10 cellular contexts compared by ENCODE assay signal in the genomic region with DNA sequence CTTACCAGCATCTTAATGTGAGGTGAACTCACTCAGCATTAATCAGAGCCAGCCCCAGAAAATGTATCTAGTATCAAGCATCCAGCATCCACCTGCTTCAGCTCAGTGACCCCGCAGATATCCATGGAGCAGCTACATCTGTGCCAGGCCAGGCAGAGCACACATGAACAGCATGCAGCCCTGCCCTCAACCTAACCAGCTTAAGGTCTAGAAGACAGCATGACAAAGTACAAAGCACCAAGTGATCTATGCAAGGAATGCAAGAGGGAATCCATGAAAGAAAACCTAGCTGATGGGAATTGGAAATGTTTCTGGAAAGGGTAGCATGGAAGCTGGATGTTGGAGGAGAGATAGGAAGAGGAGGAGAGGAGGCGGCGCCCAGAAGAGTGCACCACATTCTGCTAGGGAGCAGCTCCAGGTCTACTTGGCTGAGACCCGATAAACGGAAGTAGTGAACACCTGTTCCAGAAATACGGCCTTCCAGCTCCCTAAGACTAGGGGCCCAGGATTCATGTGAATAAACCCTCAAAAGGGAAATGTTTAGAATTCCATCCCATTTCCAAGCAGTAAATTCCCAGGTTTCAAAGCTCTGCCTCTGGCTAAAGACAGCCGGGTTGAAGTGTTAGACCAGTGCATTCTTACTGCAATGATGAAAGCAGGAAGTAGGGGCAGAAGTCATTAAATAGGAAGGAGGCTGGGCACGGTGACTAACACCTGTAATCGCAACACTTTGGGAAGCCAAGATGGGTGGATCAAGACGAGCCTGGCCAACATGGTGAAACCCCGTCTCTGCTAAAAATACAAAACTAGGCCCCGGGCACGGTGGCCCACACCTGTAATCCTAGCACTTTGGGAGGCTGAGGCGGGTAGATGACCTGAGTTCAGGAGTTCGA. TPM values are rescaled to one million over a fixed set of nuclear protein-coding genes. Genes with fewer than 3 reads are reported as not detected.
DNase-seq lines count a peak whose midpoint lies in the region; ATAC-seq, FAIRE-seq and TF ChIP-seq lines count a peak whose summit lies in the region.
"Had no signal": no experiment of that assay in that cellular context is flagged by ENCODE, and none has a peak within 500 bp of the region (broad histone marks: within the 10 kb centered on the region; RNA-seq: fewer than 3 reads in every experiment).

No MANE protein-coding gene starts in this region.

- peak overlapping the region in 1 of 2 experiments; percentile 18 for H3K23ac ChIP-seq in mesenchymal stem cell (ENCODE audit: low read length in 2 of 2)

- H3K4me3 Mint-ChIP-seq in MCF 10A (ENCODE audit: unreplicated experiment), result no peak overlapping the region
- no peak overlapping the region for H3K4me3 Mint-ChIP-seq in activated CD4-positive, alpha-beta memory T cell treated with anti-CD3 and anti-CD28 coated beads for 36 hours

- no peaks in the 10 kb centered on the region for H3K9me3 ChIP-seq in mesenchymal stem cell (ENCODE audit: control insufficient read depth, low read length)

- no peak overlapping the region for H2BK15ac ChIP-seq in mesenchymal stem cell (ENCODE audit: low read depth, poor library complexity, severe bottlenecking)

- peak overlapping the region; percentile 5 to 74 for H3K18ac ChIP-seq in mesenchymal stem cell (ENCODE audit: low read depth in 1 of 2, low read length in 2 of 2)

- H3K27me3 Mint-ChIP-seq in MCF 10A (ENCODE audit: insufficient read depth, unreplicated experiment), result no peaks in the 10 kb centered on the region
- no peaks in the 10 kb centered on the region for H3K27me3 Mint-ChIP-seq in activated CD4-positive, alpha-beta memory T cell treated with anti-CD3 and anti-CD28 coated beads for 36 hours

- intact Hi-C loops in MCF 10A (cut with micrococcal nuclease), result no loop called here
- intact Hi-C loops in activated CD4-positive, alpha-beta memory T cell treated with anti-CD3 and anti-CD28 coated beads for 36 hours (cut with micrococcal nuclease), result no loop called here

- DNase-seq in BJ (ENCODE audit: low read depth) (peak; percentile 60), HTR-8/SVneo (ENCODE audit: insufficient read length, low spot score) (peak; percentile 66), MCF 10A (ENCODE audit: unreplicated experiment) (peak; percentile 86), mesenchymal stem cell (peak; percentile 90), GM13977 (ENCODE audit: low spot score) (no peak), GM19239 (ENCODE audit: insufficient read length, low spot score) (no peak)
- no peak for DNase-seq in activated CD4-positive, alpha-beta memory T cell treated with anti-CD3 and anti-CD28 coated beads for 36 hours

- BruUV-seq in MCF 10A (replicated peaks; lab: Mats Ljungman, UMichigan), result no TSS peak

- 50% methylated on average over 15 of the region's 15 CpGs for WGBS in mesenchymal stem cell

- no peak for ATAC-seq in HG03135 (IDR thresholded peaks at IDR 0.05; ENCODE audit: unreplicated experiment)

- no peak overlapping the region for H3K4me2 ChIP-seq in mesenchymal stem cell (ENCODE audit: low read length, poor library complexity, severe bottlenecking)

- H3K36me3 ChIP-seq in BJ (ENCODE audit: control insufficient read depth, insufficient read depth, low read length) (peaks cover 22% of the 10 kb centered on the region), mesenchymal stem cell (ENCODE audit: control insufficient read depth in 1 of 2, insufficient read depth in 2 of 2, low read depth in 1 of 2, low read length in 2 of 2) (peaks cover 25 to 42% of the 10 kb centered on the region in 2 experiments)

- peak overlapping the region in 1 of 2 experiments; percentile 11 for H3K14ac ChIP-seq in mesenchymal stem cell (ENCODE audit: low read length in 2 of 2)

- in situ Hi-C loops in GM13977 (cut with MboI; ENCODE audit: low pct_unique_long_range_greater_than_20kb, low sequenced_read_pairs, unreplicated experiment), result no loop called here

- H3K79me1 ChIP-seq in mesenchymal stem cell (replicated peaks; ENCODE audit: low read length, poor library complexity, severe bottlenecking), result peaks cover 11% of the 10 kb centered on the region

- peak overlapping the region in 1 of 2 experiments; percentile 48 for H2BK12ac ChIP-seq in mesenchymal stem cell (ENCODE audit: low read length in 2 of 2)

- peaks cover 8% of the 10 kb centered on the region for H3K4me1 Mint-ChIP-seq in MCF 10A (ENCODE audit: insufficient read depth, unreplicated experiment)
- H3K4me1 Mint-ChIP-seq in activated CD4-positive, alpha-beta memory T cell treated with anti-CD3 and anti-CD28 coated beads for 36 hours (ENCODE audit: low read depth), result no peaks in the 10 kb centered on the region

- H3K27ac Mint-ChIP-seq in MCF 10A (ENCODE audit: low read depth, unreplicated experiment), result peak overlapping the region; percentile 69
- H3K27ac Mint-ChIP-seq in activated CD4-positive, alpha-beta memory T cell treated with anti-CD3 and anti-CD28 coated beads for 36 hours, result no peak overlapping the region

- H3K27me3 ChIP-seq in BJ (ENCODE audit: control insufficient read depth, insufficient read depth, low read length) (no peaks in the 10 kb centered on the region), mesenchymal stem cell (ENCODE audit: control insufficient read depth in 1 of 2, insufficient read depth in 1 of 2, low read length in 2 of 2) (no peaks in the 10 kb centered on the region)

- H3K9ac ChIP-seq in mesenchymal stem cell (ENCODE audit: low read length), result no peak overlapping the region

- H3K27ac ChIP-seq in mesenchymal stem cell (ENCODE audit: low read length, poor library complexity, severe bottlenecking), result peak overlapping the region; percentile 48
- H3K27ac ChIP-seq: SK-N-MC had no signal

- CTCF ChIA-PET in BJ (lab: Yijun Ruan, JAX), result interaction anchor here (0.6 to 1.4 kb wide), 2 partner anchors 25 to 345 kb away, joined by 3 to 5 read pairs; no protein-coding TSS in a partner anchor
- CTCF ChIA-PET in MCF 10A (lab: Yijun Ruan, JAX), result interaction anchor here (0.6 kb wide), 3 partner anchors 18 to 765 kb away, joined by 3 to 6 read pairs (median 3); a partner anchor contains a TSS
- CTCF ChIA-PET in activated CD4-positive, alpha-beta memory T cell treated with anti-CD3 and anti-CD28 coated beads for 36 hours (lab: Charles Lee), result interaction anchor here (1.2 kb wide), 1 partner anchor 56 kb away, joined by 6 read pairs; no protein-coding TSS in a partner anchor

- H3K9me3 Mint-ChIP-seq in MCF 10A (ENCODE audit: unreplicated experiment), result no peaks in the 10 kb centered on the region
- H3K9me3 Mint-ChIP-seq in activated CD4-positive, alpha-beta memory T cell treated with anti-CD3 and anti-CD28 coated beads for 36 hours, result no peaks in the 10 kb centered on the region

- H2AK5ac ChIP-seq in mesenchymal stem cell (ENCODE audit: low read length, severe bottlenecking), result no peak overlapping the region

- FAIRE-seq in HTR-8/SVneo (lab: Jason Lieb, UNC) (peak; percentile 44), GM19239 (lab: Jason Lieb, UNC) (no peak)
- FAIRE-seq: colon had no signal

- peaks cover 20% of the 10 kb centered on the region for H3K4me1 ChIP-seq in mesenchymal stem cell (ENCODE audit: control insufficient read depth, insufficient read depth, low read depth, low read length)

- H3K36me3 Mint-ChIP-seq in MCF 10A (ENCODE audit: insufficient read depth, unreplicated experiment), result peaks cover 56% of the 10 kb centered on the region
- peaks cover 22% of the 10 kb centered on the region for H3K36me3 Mint-ChIP-seq in activated CD4-positive, alpha-beta memory T cell treated with anti-CD3 and anti-CD28 coated beads for 36 hours

- H3K4me3 ChIP-seq in BJ (ENCODE audit: low read depth, low read length) (no peak overlapping the region), mesenchymal stem cell (ENCODE audit: insufficient read depth in 1 of 2, low read depth in 1 of 2, low read length in 2 of 2) (no peak overlapping the region)
- H3K4me3 ChIP-seq: SK-N-MC had no signal

- no peak overlapping the region for H3K4ac ChIP-seq in mesenchymal stem cell (ENCODE audit: low read depth in 1 of 2, low read length in 2 of 2)

- H4K8ac ChIP-seq in mesenchymal stem cell (ENCODE audit: low read length), result no peak overlapping the region

- TF ChIP-seq CTCF in BJ (IDR thresholded peaks at IDR 0.05; ENCODE audit: insufficient read depth, low read depth, low read length), result no peak
- no peak for TF ChIP-seq CTCF in MCF 10A (IDR thresholded peaks at IDR 0.05; ENCODE audit: unreplicated experiment)
- TF ChIP-seq CTCF in GM13977 (IDR thresholded peaks at IDR 0.05; ENCODE audit: extremely low read depth, insufficient read depth, missing control alignments), result no peak

- no peak overlapping the region for H2BK120ac ChIP-seq in mesenchymal stem cell (ENCODE audit: low read depth, low read length)

- POLR2A ChIA-PET in BJ (lab: Charles Lee), result interaction anchor here (0.5 to 0.7 kb wide), 2 partner anchors 64 to 85 kb away, joined by 3 read pairs; no protein-coding TSS in a partner anchor
- POLR2A ChIA-PET in MCF 10A (lab: Yijun Ruan, JAX), result interaction anchor here (0.5 to 1.4 kb wide), 6 partner anchors 13 to 427 kb away, joined by 3 to 4 read pairs (median 3); no protein-coding TSS in a partner anchor
- POLR2A ChIA-PET in activated CD4-positive, alpha-beta memory T cell treated with anti-CD3 and anti-CD28 coated beads for 36 hours (lab: Charles Lee), result no interaction called here

- H2AFZ ChIP-seq in mesenchymal stem cell (ENCODE audit: low read depth, low read length), result no peak overlapping the region

- H2BK5ac ChIP-seq in mesenchymal stem cell (ENCODE audit: low read depth, low read length, poor library complexity, severe bottlenecking), result no peak overlapping the region

- no peak overlapping the region for H4K91ac ChIP-seq in mesenchymal stem cell (ENCODE audit: low read length)

RNA-seq across cellular contexts. Expression of a gene that starts 23.5 kb away (rescaled TPM):
- 17.8 and 26.5 TPM in 2 replicates for polyA plus RNA-seq in BJ (2011; rRNA removed)
- polyA minus RNA-seq in BJ (2011; rRNA and poly(A)+ RNA removed), result 17.1 and 24.8 TPM in 2 replicates
- total RNA-seq in MCF 10A (2022), result 28.7 and 30.0 TPM in 2 replicates
- polyA plus RNA-seq in mesenchymal stem cell (2013, experiment 1 of 2), result 9.9 TPM
- polyA plus RNA-seq in mesenchymal stem cell (2013, experiment 2 of 2), result 9.7 TPM
- total RNA-seq in activated CD4-positive, alpha-beta memory T cell treated with anti-CD3 and anti-CD28 coated beads for 36 hours, result 10 to 100 TPM; 27.3 to 31.0 TPM

RNA-seq across cellular contexts. Expression of a gene that starts 59.1 kb away (rescaled TPM):
- 0.51 and 0.70 TPM in 2 replicates for polyA plus RNA-seq in BJ (2011; rRNA removed)
- 0.09 TPM in 1 of 2 replicates, not detected in the other for polyA minus RNA-seq in BJ (2011; rRNA and poly(A)+ RNA removed)
- 0.51 and 0.52 TPM in 2 replicates for total RNA-seq in MCF 10A (2022)
- 0.22 TPM for polyA plus RNA-seq in mesenchymal stem cell (2013, experiment 1 of 2)
- 0.22 TPM for polyA plus RNA-seq in mesenchymal stem cell (2013, experiment 2 of 2)
- total RNA-seq in activated CD4-positive, alpha-beta memory T cell treated with anti-CD3 and anti-CD28 coated beads for 36 hours, result under 1 TPM; 0.12 to 0.21 TPM

Comparison
In these comparisons a context has a peak if more than half of its experiments do, and no peak if none do; other contexts are left out.
1. DNase-seq: peak in BJ (single experiment), HTR-8/SVneo (single experiment), MCF 10A (single experiment) and mesenchymal stem cell (single experiment); none in GM13977 (single experiment), GM19239 (single experiment) and activated CD4-positive, alpha-beta memory T cell treated with anti-CD3 and anti-CD28 coated beads for 36 hours (single experiment).